In genomic region chr5:173917788-173918786, GRCh38 we compare ENCODE assay signal across 1 cellular context.
TF ChIP-seq lines count a peak whose summit lies in the region.

No MANE protein-coding gene starts in this region.

TF ChIP-seq in K562, 482 proteins besides CTCF, POLR2A, EP300 and RAD21 (continued from another document and continues in another):
- no peak for TF ChIP-seq SFPQ (IDR thresholded peaks at IDR 0.05; ENCODE audit: low read depth, low read length)
- TF ChIP-seq SRSF3 (IDR thresholded peaks at IDR 0.05; ENCODE audit: insufficient read depth, low read length) = no peak
- no peak for TF ChIP-seq ZC3H8 (IDR thresholded peaks at IDR 0.05)
- TF ChIP-seq ZNF282 (CRISPR knock-in tag; IDR thresholded peaks at IDR 0.05) = no peak
- no peak for TF ChIP-seq ILK (tag; IDR thresholded peaks at IDR 0.05; ENCODE audit: borderline replicate concordance, low read depth)
- TF ChIP-seq BHLHE40 (IDR thresholded peaks at IDR 0.05; ENCODE audit: low read length) = peak; percentile 88
- no peak for TF ChIP-seq L3MBTL2 (IDR thresholded peaks at IDR 0.05)
- no peak for TF ChIP-seq ZNF780A (CRISPR knock-in tag; IDR thresholded peaks at IDR 0.05)
- TF ChIP-seq NR2C2 (CRISPR knock-in tag; IDR thresholded peaks at IDR 0.05) = no peak
- no peak for TF ChIP-seq NR2C2 (tag; IDR thresholded peaks at IDR 0.05)
- TF ChIP-seq FOS (IDR thresholded peaks at IDR 0.05; ENCODE audit: extremely low read depth, insufficient read length) = no peak
- TF ChIP-seq ZNF639 (CRISPR knock-in tag; conservative IDR thresholded peaks at IDR 0.05 in 1 of 2, IDR thresholded peaks at IDR 0.05 in 1 of 2) = 0 out of 4 replicates have a peak, but pooled peaks of 1 of the 2 experiments have one; percentile 35
- no peak for TF ChIP-seq ZNF75A (CRISPR knock-in tag; IDR thresholded peaks at IDR 0.05)
- no peak for TF ChIP-seq ZNF445 (CRISPR knock-in tag; IDR thresholded peaks at IDR 0.05; ENCODE audit: low read depth)
- peak; percentile 67; the same call in 1 of the 2 replicates for TF ChIP-seq ARID3A (IDR thresholded peaks at IDR 0.05; ENCODE audit: borderline replicate concordance, low read depth, low read length)
- no peak for TF ChIP-seq NFXL1 (CRISPR knock-in tag; IDR thresholded peaks at IDR 0.05)
- TF ChIP-seq NRF1 (conservative IDR thresholded peaks at IDR 0.05 in 1 of 2, IDR thresholded peaks at IDR 0.05 in 1 of 2) = no peak
- TF ChIP-seq PTBP1 (IDR thresholded peaks at IDR 0.05; ENCODE audit: low read depth, low read length) = no peak
- no peak for TF ChIP-seq ZNF699 (CRISPR knock-in tag; IDR thresholded peaks at IDR 0.05; ENCODE audit: insufficient replicate concordance)
- peak; percentile 36; the same call in 1 of the 2 replicates for TF ChIP-seq TEAD4 (IDR thresholded peaks at IDR 0.05; ENCODE audit: low read length)
- TF ChIP-seq TEAD4 (CRISPR knock-in tag; IDR thresholded peaks at IDR 0.05; ENCODE audit: borderline replicate concordance) = no peak
- peak; percentile 70; the same call in 1 of the 2 replicates for TF ChIP-seq DPF2 (IDR thresholded peaks at IDR 0.05)
- TF ChIP-seq TGIF2 (CRISPR knock-in tag; IDR thresholded peaks at IDR 0.05) = no peak
- no peak for TF ChIP-seq BMI1 (IDR thresholded peaks at IDR 0.05; ENCODE audit: low read length)
- peak; percentile 44 for TF ChIP-seq ATF3 (IDR thresholded peaks at IDR 0.05)
- TF ChIP-seq ATF3 (CRISPR knock-in tag; conservative IDR thresholded peaks at IDR 0.05) = no peak
- no peak for TF ChIP-seq MEIS2 (IDR thresholded peaks at IDR 0.05; ENCODE audit: partially characterized antibody)
- no peak for TF ChIP-seq POU5F1 (IDR thresholded peaks at IDR 0.05; ENCODE audit: borderline replicate concordance, low read depth, low read length, partially characterized antibody)
- no peak for TF ChIP-seq ZKSCAN8 (CRISPR knock-in tag; IDR thresholded peaks at IDR 0.05)
- TF ChIP-seq TAF1 (IDR thresholded peaks at IDR 0.05; ENCODE audit: control insufficient read depth, extremely low read depth, insufficient read depth, low read length, severe bottlenecking) = peak; percentile 81
- no peak for TF ChIP-seq TEAD2 (tag; IDR thresholded peaks at IDR 0.05)
- no peak for TF ChIP-seq ZNF518B (CRISPR knock-in tag; IDR thresholded peaks at IDR 0.05)
- TF ChIP-seq HINFP (tag; conservative IDR thresholded peaks at IDR 0.05; ENCODE audit: low read depth) = no peak
- TF ChIP-seq GTF2A2 (tag; IDR thresholded peaks at IDR 0.05) = no peak
- TF ChIP-seq JUN (IDR thresholded peaks at IDR 0.05; ENCODE audit: borderline replicate concordance, low read depth, low read length) = no peak
- TF ChIP-seq JUN (CRISPR knock-in tag; IDR thresholded peaks at IDR 0.05; ENCODE audit: borderline replicate concordance) = no peak
- no peak for TF ChIP-seq CHD2 (IDR thresholded peaks at IDR 0.05; ENCODE audit: low read depth, low read length)
- no peak for TF ChIP-seq KDM4B (IDR thresholded peaks at IDR 0.05; ENCODE audit: borderline replicate concordance in 2 of 2, low read depth in 1 of 2)
- TF ChIP-seq SIN3A (IDR thresholded peaks at IDR 0.05; ENCODE audit: borderline replicate concordance in 2 of 2, control insufficient read depth in 1 of 2, low read depth in 2 of 2, low read length in 2 of 2) = 0 out of 4 replicates have a peak, but pooled peaks of 1 of the 2 experiments have one; percentile 34
- no peak for TF ChIP-seq EWSR1 (IDR thresholded peaks at IDR 0.05; ENCODE audit: borderline replicate concordance, low read depth, partially characterized antibody)
- TF ChIP-seq TCF7 (IDR thresholded peaks at IDR 0.05; ENCODE audit: borderline replicate concordance) = no peak
- no peak for TF ChIP-seq ZNF785 (CRISPR knock-in tag; IDR thresholded peaks at IDR 0.05)
- no peak; the same call in 1 of the 2 replicates for TF ChIP-seq CTBP1 (IDR thresholded peaks at IDR 0.05; ENCODE audit: borderline replicate concordance)
- TF ChIP-seq HDAC6 (IDR thresholded peaks at IDR 0.05; ENCODE audit: low read depth, low read length) = no peak
- TF ChIP-seq ZNF407 (IDR thresholded peaks at IDR 0.05; ENCODE audit: low read depth) = no peak
- TF ChIP-seq ELK3 (CRISPR knock-in tag; IDR thresholded peaks at IDR 0.05) = no peak
